Comparison of ENCODE assay signal across 8 cellular contexts in genomic region chr5:74640450-74641013, GRCh38. TPM values are rescaled to one million over a fixed set of nuclear protein-coding genes. Genes with fewer than 3 reads are reported as not detected.
A peak's percentile ranks its signal among the peaks of the same experiment; 100 is the strongest.
DNase-seq lines count a peak whose midpoint lies in the region; ATAC-seq and TF ChIP-seq lines count a peak whose summit lies in the region.

Gene ENC1 (minus strand): TSS chr5:74640728. CDS start chr5:74636485, 4,243 bp downstream.

- TF ChIP-seq CTCF in GM12865 (IDR thresholded peaks at IDR 0.05; ENCODE audit: insufficient read depth, low read depth, low read length, missing control alignments) (peak; percentile 53), right atrium auricular region (IDR thresholded peaks at IDR 0.05) (peak; percentile 15 to 66), prostate gland (IDR thresholded peaks at IDR 0.05) (peak; percentile 40 to 80 (median 56)), uterus (IDR thresholded peaks at IDR 0.05) (peak; percentile 16 to 80 (median 54))

- POLR2A ChIA-PET in T-cell (lab: Charles Lee) = interaction anchor here in 1 of 2 donors (0.6 to 1.0 kb wide), 4 partner anchors 10 to 71 kb away, joined by 3 to 8 read pairs (median 4); no protein-coding TSS in a partner anchor

- H3K4me3 Mint-ChIP-seq in T-cell = peak within 1 kb of the TSS; percentile 83 to 91 (median 87)

- peak within 1 kb of the TSS in 1 of 2 donors; percentile 34 for H3K27ac Mint-ChIP-seq in T-cell

- 1% methylated on average over 42 of the region's 64 CpGs for WGBS in prostate gland

- H3K36me3 ChIP-seq in right atrium auricular region (no peaks in the 10 kb centered on the region), prostate gland (no peaks in the 10 kb centered on the region), uterus (no peaks in the 10 kb centered on the region)

- CTCF ChIA-PET in T-cell (lab: Charles Lee) = interaction anchor here (0.5 to 2.0 kb wide), 12 partner anchors 9 to 866 kb away, joined by 3 to 9 read pairs (median 3); no protein-coding TSS in a partner anchor

- no peaks in the 10 kb centered on the region for H3K9me3 ChIP-seq in right atrium auricular region
- no peaks in the 10 kb centered on the region for H3K9me3 ChIP-seq in prostate gland
- no peaks in the 10 kb centered on the region for H3K9me3 ChIP-seq in uterus

- peaks cover 4% of the 10 kb centered on the region for H3K36me3 Mint-ChIP-seq in T-cell

- peak; percentile 76 for ATAC-seq in HG02588 (IDR thresholded peaks at IDR 0.05; ENCODE audit: unreplicated experiment)
- ATAC-seq in T-cell (replicated peaks in 1 of 4) = peak; percentile 85 to 89 (median 86)

- peak within 1 kb of the TSS; percentile 76 to 81 for H3K27ac ChIP-seq in right atrium auricular region
- peak within 1 kb of the TSS; percentile 76 to 78 for H3K27ac ChIP-seq in prostate gland
- H3K27ac ChIP-seq in uterus = peak within 1 kb of the TSS; percentile 66 to 70

- H3K4me1 Mint-ChIP-seq in T-cell = peaks cover 28 to 38% (median 31%) of the 10 kb centered on the region in 3 donors

- H3K27me3 ChIP-seq in right atrium auricular region = no peaks in the 10 kb centered on the region
- no peaks in the 10 kb centered on the region for H3K27me3 ChIP-seq in prostate gland (replicated peaks; ENCODE audit: insufficient read depth)
- H3K27me3 ChIP-seq in uterus = no peaks in the 10 kb centered on the region

- intact Hi-C loops in prostate gland (cut with DNase I) (loop anchor here (5.0 kb wide), 1 partner anchor 608 kb away; no protein-coding TSS in a partner anchor), uterus (cut with DNase I; ENCODE audit: low total_unique reads) (no loop called here)

- DNase-seq in GM12865 (ENCODE audit: low read depth) (peak; percentile 95), NCI-H1092 (lab: John Stamatoyannopoulos, UW) (peak; percentile 82), T-cell (peak; percentile 47 to 82 (median 70)), amygdala (lab: John Stamatoyannopoulos, UW) (peak in 54 of 56 donors; percentile 27 to 88 (median 69)), right atrium auricular region (ENCODE audit: low spot score) (peak; percentile 81), prostate gland (ENCODE audit: low spot score) (peak; percentile 80), uterus (peak; percentile 58 to 75)

- H3K9me3 Mint-ChIP-seq in T-cell = no peaks in the 10 kb centered on the region

- peak within 1 kb of the TSS; percentile 73 for H3K4me3 ChIP-seq in GM12865 (ENCODE audit: low read depth, low read length)
- peak within 1 kb of the TSS; percentile 47 to 72 for H3K4me3 ChIP-seq in right atrium auricular region
- H3K4me3 ChIP-seq in prostate gland = peak within 1 kb of the TSS; percentile 56 to 60
- peak within 1 kb of the TSS; percentile 53 to 72 for H3K4me3 ChIP-seq in uterus

- H3K27me3 Mint-ChIP-seq in T-cell = peaks cover 8 to 14% of the 10 kb centered on the region in 2 donors

- TF ChIP-seq POLR2A in prostate gland (IDR thresholded peaks at IDR 0.05) (peak; percentile 62), uterus (IDR thresholded peaks at IDR 0.05) (peak; percentile 15 to 57)

- H3K4me1 ChIP-seq in right atrium auricular region (peaks cover 0 to 43% of the 10 kb centered on the region in 2 donors), prostate gland (replicated peaks) (peaks cover 12% of the 10 kb centered on the region), uterus (no peaks in the 10 kb centered on the region)

RNA-seq across cellular contexts. Expression of gene ENC1, which starts in this region (rescaled TPM):
- total RNA-seq in T-cell = 10 to 100 TPM in 2 of 5 donors, 1 to 10 TPM in 2, under 1 TPM in 1; 0.70 to 21.0 (median 2.7) TPM
- 10 to 100 TPM in 1 of 2 donors, 1 to 10 TPM in 1; 5.0 to 18.5 TPM for total RNA-seq in right atrium auricular region
- 100 to 1,000 TPM in 1 of 2 donors, 10 to 100 TPM in 1; 78.1 to 103 TPM for total RNA-seq in prostate gland
- 10 to 100 TPM in 1 of 4 donors, 1 to 10 TPM in 2, under 1 TPM in 1; 0.59 to 75.0 (median 2.9) TPM for total RNA-seq in uterus

Comparison
In these comparisons a context has a peak if more than half of its experiments do, and no peak if none do; other contexts are left out.
1. Peak in every context shown above with its lines: DNase-seq, ATAC-seq, H3K4me3 ChIP-seq and H3K27ac ChIP-seq.